In genomic region chr17:56826611-56827414, GRCh38 we compare ENCODE assay signal across 20 cellular contexts. TPM values are rescaled to one million over a fixed set of nuclear protein-coding genes. Genes with fewer than 3 reads are reported as not detected.
A peak's percentile ranks its signal among the peaks of the same experiment; 100 is the strongest.
DNase-seq lines count a peak whose midpoint lies in the region; ATAC-seq, FAIRE-seq and TF ChIP-seq lines count a peak whose summit lies in the region.
"Had no signal": no experiment of that assay in that cellular context is flagged by ENCODE, and none has a peak within 500 bp of the region (broad histone marks: within the 10 kb centered on the region; RNA-seq: fewer than 3 reads in every experiment).

No MANE protein-coding gene starts in this region.

- peaks cover 25 to 51% (median 41%) of the 10 kb centered on the region in 3 donors for H3K4me1 ChIP-seq in pancreas
- H3K4me1 ChIP-seq in thyroid gland = peaks cover 0 to 4% of the 10 kb centered on the region in 2 donors
- H3K4me1 ChIP-seq: Caco-2 had no signal

- peak overlapping the region in 2 of 4 donors; percentile 17 to 31 for H3K27ac ChIP-seq in pancreas
- no peak overlapping the region for H3K27ac ChIP-seq in thyroid gland
- H3K27ac ChIP-seq: 22Rv1, BLaER1 had no signal

- peak; percentile 72 for ATAC-seq in left lobe of liver
- peak; percentile 23 to 65 (median 42) for ATAC-seq in pancreas
- ATAC-seq in HG03045 (IDR thresholded peaks at IDR 0.05; ENCODE audit: unreplicated experiment) = no peak
- ATAC-seq: GM23338 had no signal

- H3K4me3 ChIP-seq in pancreas = no peak overlapping the region
- no peak overlapping the region for H3K4me3 ChIP-seq in thyroid gland (replicated peaks in 1 of 3)
- H3K4me3 ChIP-seq: BLaER1, GM23338 had no signal

- DNase-seq in DMS 273 (lab: John Stamatoyannopoulos, UW; ENCODE audit: unreplicated experiment) = peak; percentile 39
- DNase-seq in DMS 273 treated with DMSO at 0.1 percent for 48 hours (lab: John Stamatoyannopoulos, UW) = no peak
- peak; percentile 42 for DNase-seq in NCI-H1694 treated with DMSO at 0.1 percent for 48 hours (lab: John Stamatoyannopoulos, UW)
- peak; percentile 63 for DNase-seq in left lobe of liver (ENCODE audit: low spot score)
- DNase-seq in pancreas = no peak
- no peak for DNase-seq in thyroid gland
- DNase-seq in NCI-H345 (lab: John Stamatoyannopoulos, UW) = no peak
- DNase-seq: AML-193; Caco-2; CD8-positive, alpha-beta memory T cell; DMS79 treated with DMSO at 0.1 percent for 48 hours; EL; H7 had no signal

- FAIRE-seq in pancreas (lab: Jason Lieb, UNC) = no peak
- FAIRE-seq: G401.6, GM12891, HTR-8/SVneo had no signal

- no peak for TF ChIP-seq CTCF in pancreas (IDR thresholded peaks at IDR 0.05)
- no peak for TF ChIP-seq CTCF in thyroid gland (IDR thresholded peaks at IDR 0.05)

- no peak for TF ChIP-seq POLR2A in thyroid gland (IDR thresholded peaks at IDR 0.05)

- H3K36me3 ChIP-seq in pancreas = no peaks in the 10 kb centered on the region
- no peaks in the 10 kb centered on the region for H3K36me3 ChIP-seq in thyroid gland

- no peaks in the 10 kb centered on the region for H3K9me3 ChIP-seq in pancreas
- no peaks in the 10 kb centered on the region for H3K9me3 ChIP-seq in thyroid gland
- H3K9me3 ChIP-seq: BLaER1, Caco-2 had no signal

- intact Hi-C loops in pancreas (cut with DNase I) (no loop called here), thyroid gland (cut with DNase I) (no loop called here)

- no peaks in the 10 kb centered on the region for H3K27me3 ChIP-seq in pancreas
- no peaks in the 10 kb centered on the region for H3K27me3 ChIP-seq in thyroid gland
- H3K27me3 ChIP-seq: BLaER1 had no signal

- 28% methylated on average over 4 of the region's 4 CpGs for WGBS in pancreas, 2 donors
- 95 to 97% methylated on average over 4 of the region's 4 CpGs for WGBS in thyroid gland, 2 donors

RNA-seq across cellular contexts. Expression of gene C17orf67, which starts 6.9 kb away (rescaled TPM):
- 1.9 TPM for total RNA-seq in left lobe of liver
- 1 to 10 TPM; 1.0 to 2.1 (median 1.6) TPM for total RNA-seq in pancreas
- 1 to 10 TPM; 3.2 to 9.6 TPM for polyA plus RNA-seq in pancreas
- 1 to 10 TPM in 3 of 4 donors, under 1 TPM in 1; 0.24 to 1.2 (median 1.2) TPM for total RNA-seq in thyroid gland

RNA-seq across cellular contexts. Expression of gene DGKE, which starts 7.1 kb away (rescaled TPM):
- total RNA-seq in left lobe of liver (4.0 TPM), pancreas (1 to 10 TPM; 3.9 to 7.6 (median 4.4) TPM), thyroid gland (10 to 100 TPM in 3 of 4 donors, 1 to 10 TPM in 1; 7.2 to 21.7 (median 14.7) TPM)
- 1 to 10 TPM; 1.8 to 5.2 TPM for polyA plus RNA-seq in pancreas

Comparison
In these comparisons a context has a peak if more than half of its experiments do, and no peak if none do; other contexts are left out.
1. DNase-seq: peak in DMS 273 (single experiment), NCI-H1694 treated with DMSO at 0.1 percent for 48 hours (single experiment) and left lobe of liver (single experiment); none in DMS 273 treated with DMSO at 0.1 percent for 48 hours (single experiment), pancreas (0 of 6), thyroid gland (0 of 2) and NCI-H345 (single experiment).